17 cellular contexts compared by ENCODE assay signal in genomic region chr6:15453622-15454021, GRCh38.
DNase-seq lines count a peak whose midpoint lies in the region; ATAC-seq, FAIRE-seq and TF ChIP-seq lines count a peak whose summit lies in the region.
"Had no signal": no experiment of that assay in that cellular context is flagged by ENCODE, and none has a peak within 500 bp of the region (broad histone marks: within the 10 kb centered on the region; RNA-seq: fewer than 3 reads in every experiment).

No MANE protein-coding gene starts in this region.

- POLR2A ChIA-PET in WTC11 (lab: Charles Lee) = no interaction called here

- TF ChIP-seq POLR2A in adrenal gland (IDR thresholded peaks at IDR 0.05) = no peak
- no peak for TF ChIP-seq POLR2A in GM12892 (IDR thresholded peaks at IDR 0.05; ENCODE audit: low read depth, low read length)

- peaks cover 72% of the 10 kb centered on the region for H3K36me3 Mint-ChIP-seq in stimulated activated effector memory CD8-positive, alpha-beta T cell treated with anti-CD3 and anti-CD28 coated beads, Interleukin-12 subunit alpha, Interleukin-12 subunit beta, amount 100 ng/mL, for 72 hours
- H3K36me3 Mint-ChIP-seq in WTC11 = peaks cover 34% of the 10 kb centered on the region

- CTCF ChIA-PET in WTC11 (lab: Charles Lee) = no interaction called here

- no peak for TF ChIP-seq CTCF in C4-2B (conservative IDR thresholded peaks at IDR 0.05)
- no peak for TF ChIP-seq CTCF in LNCaP clone FGC (IDR thresholded peaks at IDR 0.05; ENCODE audit: control insufficient read depth, extremely low read depth, insufficient read depth)
- no peak for TF ChIP-seq CTCF in adrenal gland (IDR thresholded peaks at IDR 0.05)
- no peak for TF ChIP-seq CTCF in WTC11 (IDR thresholded peaks at IDR 0.05)

- H3K4me3 ChIP-seq in LNCaP clone FGC (ENCODE audit: low read depth, low read length) = no peak overlapping the region
- no peak overlapping the region for H3K4me3 ChIP-seq in adrenal gland
- H3K4me3 ChIP-seq: right lobe of liver had no signal

- no peak overlapping the region for H3K27ac Mint-ChIP-seq in stimulated activated effector memory CD8-positive, alpha-beta T cell treated with anti-CD3 and anti-CD28 coated beads, Interleukin-12 subunit alpha, Interleukin-12 subunit beta, amount 100 ng/mL, for 72 hours
- no peak overlapping the region for H3K27ac Mint-ChIP-seq in WTC11
- H3K27ac Mint-ChIP-seq: activated CD4-positive, alpha-beta T cell treated with anti-CD3 and anti-CD28 coated beads for 36 hours had no signal

- FAIRE-seq in GM12892 (lab: Jason Lieb, UNC) = no peak

- WGBS in adrenal gland, 4 donors = 73 to 86% (median 83%) methylated on average over 5 of the region's 5 CpGs

- H3K4me1 ChIP-seq in adrenal gland (replicated peaks in 1 of 2) = peaks cover 0 to 10% of the 10 kb centered on the region in 2 donors
- H3K4me1 ChIP-seq: right lobe of liver had no signal

- ATAC-seq in Right ventricle myocardium superior (ENCODE audit: poor library complexity) (peak; percentile 77), WTC11 (no peak)
- no peak for ATAC-seq in stimulated activated effector memory CD8-positive, alpha-beta T cell treated with anti-CD3 and anti-CD28 coated beads, Interleukin-12 subunit alpha, Interleukin-12 subunit beta, amount 100 ng/mL, for 72 hours
- ATAC-seq: activated CD4-positive, alpha-beta T cell treated with anti-CD3 and anti-CD28 coated beads for 36 hours; activated naive CD4-positive, alpha-beta T cell treated with anti-CD3 and anti-CD28 coated beads, Interleukin-2, amount 50 U/mL, for 72 hours had no signal

- H3K4me3 Mint-ChIP-seq in stimulated activated effector memory CD8-positive, alpha-beta T cell treated with anti-CD3 and anti-CD28 coated beads, Interleukin-12 subunit alpha, Interleukin-12 subunit beta, amount 100 ng/mL, for 72 hours = no peak overlapping the region
- no peak overlapping the region for H3K4me3 Mint-ChIP-seq in WTC11
- H3K4me3 Mint-ChIP-seq: activated CD4-positive, alpha-beta T cell treated with anti-CD3 and anti-CD28 coated beads for 36 hours had no signal

- H3K36me3 ChIP-seq in adrenal gland (replicated peaks in 1 of 2) = no peaks in the 10 kb centered on the region
- H3K36me3 ChIP-seq: right lobe of liver had no signal

- no peaks in the 10 kb centered on the region for H3K9me3 Mint-ChIP-seq in stimulated activated effector memory CD8-positive, alpha-beta T cell treated with anti-CD3 and anti-CD28 coated beads, Interleukin-12 subunit alpha, Interleukin-12 subunit beta, amount 100 ng/mL, for 72 hours
- no peaks in the 10 kb centered on the region for H3K9me3 Mint-ChIP-seq in WTC11
- H3K9me3 Mint-ChIP-seq: activated naive CD4-positive, alpha-beta T cell treated with anti-CD3 and anti-CD28 coated beads, Interleukin-2, amount 50 U/mL, for 72 hours had no signal

- intact Hi-C loops in Right ventricle myocardium superior (cut with DNase I) = no loop called here
- intact Hi-C loops in posterior cingulate gyrus (cut with DNase I) = no loop called here
- intact Hi-C loops in adrenal gland (cut with DNase I) = loop anchor here in 1 of 2 donors (10.0 kb wide), 1 partner anchor 379 kb away; no protein-coding TSS in a partner anchor

- peak; percentile 67 for DNase-seq in LNCaP clone FGC (ENCODE audit: low read depth)
- no peak for DNase-seq in Right ventricle myocardium superior
- peak in 6 of 10 donors; percentile 33 to 79 (median 52) for DNase-seq in posterior cingulate gyrus
- DNase-seq in adrenal gland = no peak
- DNase-seq in stimulated activated effector memory CD8-positive, alpha-beta T cell treated with anti-CD3 and anti-CD28 coated beads, Interleukin-12 subunit alpha, Interleukin-12 subunit beta, amount 100 ng/mL, for 72 hours (ENCODE audit: low spot score in 2 of 2) = no peak
- no peak for DNase-seq in WTC11 (ENCODE audit: low spot score)
- no peak for DNase-seq in GM12892 (ENCODE audit: insufficient read length)
- DNase-seq: activated CD4-positive, alpha-beta T cell treated with anti-CD3 and anti-CD28 coated beads for 36 hours; activated T-cell treated with anti-CD3 and anti-CD28 coated beads, Interleukin-2, amount 50 U/mL, for 1 hour; Caco-2; NCI-H187; NCI-H345; right lobe of liver; stimulated activated naive CD4-positive, alpha-beta T cell treated with Interleukin-2 at 50 U/mL for 16 hours had no signal

- no peaks in the 10 kb centered on the region for H3K27me3 Mint-ChIP-seq in WTC11 (ENCODE audit: low read depth)
- H3K27me3 Mint-ChIP-seq: activated CD4-positive, alpha-beta T cell treated with anti-CD3 and anti-CD28 coated beads for 36 hours had no signal

- H3K27me3 ChIP-seq in adrenal gland = no peaks in the 10 kb centered on the region
- H3K27me3 ChIP-seq: neutrophil, right lobe of liver had no signal

- H3K27ac ChIP-seq in C4-2B = peak overlapping the region; percentile 52; the same call in 1 of the 2 replicates
- no peak overlapping the region for H3K27ac ChIP-seq in adrenal gland
- H3K27ac ChIP-seq: neutrophil, right lobe of liver had no signal

- no peaks in the 10 kb centered on the region for H3K9me3 ChIP-seq in adrenal gland (replicated peaks in 1 of 3)
- H3K9me3 ChIP-seq: Caco-2, neutrophil, right lobe of liver had no signal

- peaks cover 47% of the 10 kb centered on the region for H3K4me1 Mint-ChIP-seq in stimulated activated effector memory CD8-positive, alpha-beta T cell treated with anti-CD3 and anti-CD28 coated beads, Interleukin-12 subunit alpha, Interleukin-12 subunit beta, amount 100 ng/mL, for 72 hours
- peaks cover 76% of the 10 kb centered on the region for H3K4me1 Mint-ChIP-seq in WTC11

TF ChIP-seq in WTC11, 78 proteins besides CTCF, POLR2A, EP300 and RAD21:
- no peak for TF ChIP-seq HMGXB4 (CRISPR knock-in tag; IDR thresholded peaks at IDR 0.05)
- no peak for TF ChIP-seq ZNF317 (CRISPR knock-in tag; IDR thresholded peaks at IDR 0.05; ENCODE audit: borderline replicate concordance, low read depth)
- no peak for TF ChIP-seq ETV6 (CRISPR knock-in tag; IDR thresholded peaks at IDR 0.05)
- TF ChIP-seq GABPB1 (CRISPR knock-in tag; IDR thresholded peaks at IDR 0.05) = no peak
- no peak for TF ChIP-seq ZSCAN18 (CRISPR knock-in tag; IDR thresholded peaks at IDR 0.05)
- no peak for TF ChIP-seq ZMAT4 (CRISPR knock-in tag; IDR thresholded peaks at IDR 0.05)
- TF ChIP-seq GTF2I (CRISPR knock-in tag; conservative IDR thresholded peaks at IDR 0.05) = no peak
- TF ChIP-seq MXD4 (CRISPR knock-in tag; IDR thresholded peaks at IDR 0.05; ENCODE audit: borderline replicate concordance) = no peak
- TF ChIP-seq PRDM15 (CRISPR knock-in tag; IDR thresholded peaks at IDR 0.05) = no peak

Comparison
In these comparisons a context has a peak if more than half of its experiments do, and no peak if none do; other contexts are left out.
1. DNase-seq: peak in LNCaP clone FGC (single experiment) and posterior cingulate gyrus (6 of 10); none in Right ventricle myocardium superior (single experiment), adrenal gland (0 of 7), stimulated activated effector memory CD8-positive, alpha-beta T cell treated with anti-CD3 and anti-CD28 coated beads, Interleukin-12 subunit alpha, Interleukin-12 subunit beta, amount 100 ng/mL, for 72 hours (0 of 2), WTC11 (single experiment) and GM12892 (single experiment).